8 cellular contexts compared by ENCODE assay signal in the genomic region with DNA sequence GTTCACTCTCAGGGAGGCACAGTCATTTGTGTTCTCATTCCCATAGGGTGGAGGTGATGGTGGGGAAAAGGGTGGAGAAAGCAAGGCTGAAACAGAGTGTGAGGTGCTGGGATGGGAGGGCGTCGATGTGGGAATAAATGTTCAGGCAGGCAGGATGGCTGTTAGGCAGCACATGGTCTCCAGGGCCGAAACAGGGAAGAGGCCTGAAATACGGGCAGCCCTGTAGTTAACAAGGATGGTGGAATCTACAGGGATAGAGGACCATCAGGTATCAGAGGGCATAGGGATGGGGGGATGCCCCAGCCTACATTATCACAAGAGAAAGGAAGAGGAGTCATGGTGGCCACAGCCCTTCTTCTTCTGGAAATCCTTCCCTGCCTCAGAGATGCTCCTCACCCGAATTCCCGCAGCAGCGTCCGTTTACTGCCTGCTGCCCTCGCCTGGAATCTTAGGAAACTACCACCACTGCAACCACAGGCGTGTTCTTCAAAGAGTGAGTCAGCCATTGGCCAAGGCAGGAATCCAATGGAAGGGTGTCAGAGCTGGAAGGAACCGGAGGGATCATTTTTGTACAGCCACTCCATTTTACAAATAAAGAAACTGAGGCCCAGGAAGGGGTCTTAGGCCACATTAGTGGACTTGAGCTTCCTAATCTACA. TPM values are rescaled to one million over a fixed set of nuclear protein-coding genes. Genes with fewer than 3 reads are reported as not detected.
DNase-seq lines count a peak whose midpoint lies in the region; ATAC-seq and TF ChIP-seq lines count a peak whose summit lies in the region.

No MANE protein-coding gene starts in this region.

- H3K18ac ChIP-seq in trophoblast cell (ENCODE audit: low read length): no peak overlapping the region

- no peak overlapping the region for H3K4ac ChIP-seq in trophoblast cell (ENCODE audit: low read depth, low read length)

- H2BK5ac ChIP-seq in trophoblast cell (ENCODE audit: low read depth, low read length, poor library complexity): no peak overlapping the region

- peaks cover 0 to 29% (median 10%) of the 10 kb centered on the region in 3 donors for H3K4me1 ChIP-seq in gastroesophageal sphincter
- no peaks in the 10 kb centered on the region for H3K4me1 ChIP-seq in trophoblast cell (ENCODE audit: control insufficient read depth in 1 of 2, insufficient read depth in 2 of 2, low read length in 2 of 2)

- no peak overlapping the region for H2AK5ac ChIP-seq in trophoblast cell (ENCODE audit: low read length)

- H4K12ac ChIP-seq in trophoblast cell (ENCODE audit: low read depth, low read length): no peak overlapping the region

- H3K27me3 ChIP-seq in gastroesophageal sphincter (no peaks in the 10 kb centered on the region), trophoblast cell (ENCODE audit: insufficient read depth, low read length) (no peaks in the 10 kb centered on the region)

- TF ChIP-seq EP300 in gastroesophageal sphincter (IDR thresholded peaks at IDR 0.05): no peak

- no peak overlapping the region for H3K9ac ChIP-seq in trophoblast cell (ENCODE audit: low read length)

- H3K9me3 ChIP-seq in gastroesophageal sphincter (no peaks in the 10 kb centered on the region), trophoblast cell (ENCODE audit: insufficient read depth, low read depth, low read length) (peaks cover 2% of the 10 kb centered on the region)

- no peaks in the 10 kb centered on the region for H3K79me2 ChIP-seq in trophoblast cell (ENCODE audit: control insufficient read depth, insufficient read depth, low read length, poor library complexity)

- H3K27ac ChIP-seq in gastroesophageal sphincter (peak overlapping the region in 2 of 4 donors; percentile 31 to 53), trophoblast cell (ENCODE audit: low read depth, low read length) (no peak overlapping the region)

- H2AFZ ChIP-seq in trophoblast cell (ENCODE audit: insufficient read depth, low read length, poor library complexity): no peak overlapping the region

- H4K91ac ChIP-seq in trophoblast cell (ENCODE audit: low read depth, low read length): no peak overlapping the region

- no peaks in the 10 kb centered on the region for H3K36me3 ChIP-seq in gastroesophageal sphincter
- no peaks in the 10 kb centered on the region for H3K36me3 ChIP-seq in trophoblast cell (ENCODE audit: control insufficient read depth in 1 of 2, insufficient read depth in 2 of 2, low read length in 2 of 2)

- H2BK12ac ChIP-seq in trophoblast cell (ENCODE audit: low read length): no peak overlapping the region

- ATAC-seq in SK-N-SH treated with all-trans-retinoic acid at 6 μM for 48 hours (peak; percentile 86), gastroesophageal sphincter (peak; percentile 66), HG03196 (IDR thresholded peaks at IDR 0.05; ENCODE audit: unreplicated experiment) (no peak)

- no peaks in the 10 kb centered on the region for H3K79me1 ChIP-seq in trophoblast cell (ENCODE audit: low read length)

- in situ Hi-C loops in GM13976 (cut with MboI; ENCODE audit: low sequenced_read_pairs, unreplicated experiment): loop anchor here (25.0 kb wide), 1 partner anchor 357 kb away; no protein-coding TSS in a partner anchor

- WGBS in gastroesophageal sphincter (ENCODE audit: low coverage in 1 of 2), 2 donors: 18 to 75% methylated on average over 4 to 8 of the region's 11 CpGs
- no CpG with 5 or more reads among the region's 11 CpGs for WGBS in trophoblast cell (ENCODE audit: extremely low coverage, insufficient coverage, insufficient read length)

- H3K4me3 ChIP-seq in gastroesophageal sphincter: no peak overlapping the region
- H3K4me3 ChIP-seq in trophoblast cell (ENCODE audit: low read depth, low read length): no peak overlapping the region

- DNase-seq in NCI-H510A treated with DMSO at 0.1 percent for 48 hours (lab: John Stamatoyannopoulos, UW) (peak; percentile 11), NCI-H510A (lab: John Stamatoyannopoulos, UW) (no peak), trophoblast cell (peak; percentile 58 to 77), NCI-H2171 (lab: John Stamatoyannopoulos, UW) (no peak), GM13976 (ENCODE audit: low spot score) (no peak)

- no peak overlapping the region for H3K14ac ChIP-seq in trophoblast cell (ENCODE audit: low read length)

- H3K23ac ChIP-seq in trophoblast cell (ENCODE audit: low read length): no peak overlapping the region

- peak; percentile 53 to 83 (median 72) for TF ChIP-seq CTCF in gastroesophageal sphincter (IDR thresholded peaks at IDR 0.05)
- no peak for TF ChIP-seq CTCF in GM13976 (IDR thresholded peaks at IDR 0.05; ENCODE audit: borderline replicate concordance, control extremely low read depth, extremely low read depth, insufficient read depth, missing control alignments)

- H3K4me2 ChIP-seq in trophoblast cell (ENCODE audit: low read length): no peak overlapping the region

- TF ChIP-seq POLR2A in gastroesophageal sphincter (IDR thresholded peaks at IDR 0.05): no peak

- H4K8ac ChIP-seq in trophoblast cell (ENCODE audit: low read depth, low read length): no peak overlapping the region

- H2BK120ac ChIP-seq in trophoblast cell (ENCODE audit: insufficient read depth, low read length, poor library complexity): no peak overlapping the region

TF ChIP-seq in SK-N-SH treated with all-trans-retinoic acid at 6 μM for 48 hours, 23 proteins besides CTCF, POLR2A, EP300 and RAD21:
- TF ChIP-seq, protein P1, sequence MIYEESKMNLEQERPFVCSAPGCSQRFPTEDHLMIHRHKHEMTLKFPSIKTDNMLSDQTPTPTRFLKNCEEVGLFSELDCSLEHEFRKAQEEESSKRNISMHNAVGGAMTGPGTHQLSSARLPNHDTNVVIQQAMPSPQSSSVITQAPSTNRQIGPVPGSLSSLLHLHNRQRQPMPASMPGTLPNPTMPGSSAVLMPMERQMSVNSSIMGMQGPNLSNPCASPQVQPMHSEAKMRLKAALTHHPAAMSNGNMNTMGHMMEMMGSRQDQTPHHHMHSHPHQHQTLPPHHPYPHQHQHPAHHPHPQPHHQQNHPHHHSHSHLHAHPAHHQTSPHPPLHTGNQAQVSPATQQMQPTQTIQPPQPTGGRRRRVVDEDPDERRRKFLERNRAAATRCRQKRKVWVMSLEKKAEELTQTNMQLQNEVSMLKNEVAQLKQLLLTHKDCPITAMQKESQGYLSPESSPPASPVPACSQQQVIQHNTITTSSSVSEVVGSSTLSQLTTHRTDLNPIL (CRISPR knock-in tag; IDR thresholded peaks at IDR 0.05; ENCODE audit: low read depth): no peak
- no peak for TF ChIP-seq ZNF565 (CRISPR knock-in tag; conservative IDR thresholded peaks at IDR 0.05; ENCODE audit: low read depth)
- TF ChIP-seq ZFP3 (CRISPR knock-in tag; IDR thresholded peaks at IDR 0.05): no peak
- TF ChIP-seq PPARA (CRISPR knock-in tag; IDR thresholded peaks at IDR 0.05; ENCODE audit: borderline replicate concordance): no peak
- TF ChIP-seq SNAI2 (CRISPR knock-in tag; IDR thresholded peaks at IDR 0.05): no peak
- TF ChIP-seq ESRRG (CRISPR knock-in tag; IDR thresholded peaks at IDR 0.05): no peak
- no peak for TF ChIP-seq TOX (CRISPR knock-in tag; IDR thresholded peaks at IDR 0.05; ENCODE audit: borderline replicate concordance)
- no peak for TF ChIP-seq ISL1 (CRISPR knock-in tag; IDR thresholded peaks at IDR 0.05)
- no peak for TF ChIP-seq CSDC2 (CRISPR knock-in tag; IDR thresholded peaks at IDR 0.05)
- TF ChIP-seq ZC3H10 (CRISPR knock-in tag; IDR thresholded peaks at IDR 0.05): no peak
- no peak for TF ChIP-seq GLIS3 (CRISPR knock-in tag; IDR thresholded peaks at IDR 0.05)
- TF ChIP-seq OSR1 (CRISPR knock-in tag; IDR thresholded peaks at IDR 0.05): no peak
- no peak for TF ChIP-seq BACH2 (CRISPR knock-in tag; IDR thresholded peaks at IDR 0.05; ENCODE audit: borderline replicate concordance)
- no peak for TF ChIP-seq RARB (CRISPR knock-in tag; IDR thresholded peaks at IDR 0.05)
- TF ChIP-seq ZNF70 (CRISPR knock-in tag; IDR thresholded peaks at IDR 0.05): no peak
- TF ChIP-seq, protein P2, sequence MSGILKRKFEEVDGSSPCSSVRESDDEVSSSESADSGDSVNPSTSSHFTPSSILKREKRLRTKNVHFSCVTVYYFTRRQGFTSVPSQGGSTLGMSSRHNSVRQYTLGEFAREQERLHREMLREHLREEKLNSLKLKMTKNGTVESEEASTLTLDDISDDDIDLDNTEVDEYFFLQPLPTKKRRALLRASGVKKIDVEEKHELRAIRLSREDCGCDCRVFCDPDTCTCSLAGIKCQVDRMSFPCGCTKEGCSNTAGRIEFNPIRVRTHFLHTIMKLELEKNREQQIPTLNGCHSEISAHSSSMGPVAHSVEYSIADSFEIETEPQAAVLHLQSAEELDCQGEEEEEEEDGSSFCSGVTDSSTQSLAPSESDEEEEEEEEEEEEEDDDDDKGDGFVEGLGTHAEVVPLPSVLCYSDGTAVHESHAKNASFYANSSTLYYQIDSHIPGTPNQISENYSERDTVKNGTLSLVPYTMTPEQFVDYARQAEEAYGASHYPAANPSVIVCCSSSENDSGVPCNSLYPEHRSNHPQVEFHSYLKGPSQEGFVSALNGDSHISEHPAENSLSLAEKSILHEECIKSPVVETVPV (CRISPR knock-in tag; IDR thresholded peaks at IDR 0.05): no peak
- TF ChIP-seq ZNF8 (CRISPR knock-in tag; IDR thresholded peaks at IDR 0.05): no peak
- TF ChIP-seq, protein P3, sequence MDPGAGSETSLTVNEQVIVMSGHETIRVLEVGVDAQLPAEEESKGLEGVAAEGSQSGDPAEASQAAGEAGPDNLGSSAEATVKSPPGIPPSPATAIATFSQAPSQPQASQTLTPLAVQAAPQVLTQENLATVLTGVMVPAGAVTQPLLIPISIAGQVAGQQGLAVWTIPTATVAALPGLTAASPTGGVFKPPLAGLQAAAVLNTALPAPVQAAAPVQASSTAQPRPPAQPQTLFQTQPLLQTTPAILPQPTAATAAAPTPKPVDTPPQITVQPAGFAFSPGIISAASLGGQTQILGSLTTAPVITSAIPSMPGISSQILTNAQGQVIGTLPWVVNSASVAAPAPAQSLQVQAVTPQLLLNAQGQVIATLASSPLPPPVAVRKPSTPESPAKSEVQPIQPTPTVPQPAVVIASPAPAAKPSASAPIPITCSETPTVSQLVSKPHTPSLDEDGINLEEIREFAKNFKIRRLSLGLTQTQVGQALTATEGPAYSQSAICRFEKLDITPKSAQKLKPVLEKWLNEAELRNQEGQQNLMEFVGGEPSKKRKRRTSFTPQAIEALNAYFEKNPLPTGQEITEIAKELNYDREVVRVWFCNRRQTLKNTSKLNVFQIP (CRISPR knock-in tag; IDR thresholded peaks at IDR 0.05; ENCODE audit: borderline replicate concordance, low read depth): no peak
- TF ChIP-seq ARNTL (CRISPR knock-in tag; IDR thresholded peaks at IDR 0.05; ENCODE audit: borderline replicate concordance, low read depth): no peak

RNA-seq across cellular contexts. Expression of a gene that starts 49.7 kb away (rescaled TPM):
- 10 to 100 TPM; 23.9 to 39.7 (median 34.9) TPM for total RNA-seq in gastroesophageal sphincter
- polyA plus RNA-seq in trophoblast cell (2013): 7.0 and 7.2 TPM in 2 replicates

Comparison
In these comparisons a context has a peak if more than half of its experiments do, and no peak if none do; other contexts are left out.
1. DNase-seq: peak in NCI-H510A treated with DMSO at 0.1 percent for 48 hours (single experiment) and trophoblast cell (2 of 2); none in NCI-H510A (single experiment), NCI-H2171 (single experiment) and GM13976 (single experiment).